Comparison of ENCODE assay signal across 1 cellular context in the genomic region with DNA sequence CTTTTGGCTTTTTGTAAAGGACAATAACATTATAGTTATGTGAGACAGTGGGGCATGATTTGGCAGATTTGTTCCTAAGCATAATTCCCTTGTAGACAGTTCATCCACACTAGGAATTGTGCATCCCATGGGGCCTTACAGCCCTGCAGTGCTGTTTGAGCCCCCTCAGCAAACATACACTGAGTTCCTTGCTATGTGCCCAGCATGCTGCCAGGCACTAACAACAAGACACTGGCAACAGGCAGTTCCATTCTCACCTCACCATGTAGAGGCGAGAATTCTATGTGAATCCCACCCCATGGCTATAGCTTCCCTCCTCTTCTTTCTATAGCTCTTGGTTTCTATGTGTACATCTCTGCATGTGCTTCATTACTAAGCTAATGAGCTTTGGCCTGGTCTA.
TF ChIP-seq lines count a peak whose summit lies in the region.

No MANE protein-coding gene starts in this region.

TF ChIP-seq in GM12878, 131 proteins besides CTCF, POLR2A, EP300 and RAD21:
- TF ChIP-seq SMC3 (IDR thresholded peaks at IDR 0.05; ENCODE audit: borderline replicate concordance, low read length) (no peak), FOS (IDR thresholded peaks at IDR 0.05; ENCODE audit: borderline replicate concordance, extremely low read depth, insufficient read length) (no peak), MTA2 (IDR thresholded peaks at IDR 0.05; ENCODE audit: low read depth) (no peak)
